18 cellular contexts compared by ENCODE assay signal in the genomic region with DNA sequence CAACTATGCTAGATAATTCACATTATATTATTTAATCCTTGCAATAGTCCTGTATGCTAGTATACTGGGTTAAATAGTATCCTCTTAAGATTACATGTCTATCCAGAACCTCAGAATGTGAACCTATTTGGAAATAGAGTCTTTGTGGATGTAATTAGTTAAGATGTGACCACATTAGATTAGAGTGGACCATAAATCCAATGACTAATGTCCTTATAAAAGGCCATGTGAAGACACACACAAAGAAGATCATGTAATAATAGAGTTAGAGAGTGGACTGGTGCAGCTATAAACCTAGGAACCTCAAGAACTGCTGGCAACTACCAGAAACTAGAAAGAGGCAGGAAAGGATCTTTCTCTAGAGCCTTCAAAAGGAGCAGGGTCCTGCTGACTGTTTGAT.
DNase-seq lines count a peak whose midpoint lies in the region; ATAC-seq, FAIRE-seq and TF ChIP-seq lines count a peak whose summit lies in the region.
"Had no signal": no experiment of that assay in that cellular context is flagged by ENCODE, and none has a peak within 500 bp of the region (broad histone marks: within the 10 kb centered on the region; RNA-seq: fewer than 3 reads in every experiment).

No MANE protein-coding gene starts in this region.

- H3K27me3 ChIP-seq in small intestine (ENCODE audit: control insufficient read depth in 2 of 2, insufficient read depth in 2 of 2, low read length in 2 of 2) (no peaks in the 10 kb centered on the region), gastroesophageal sphincter (no peaks in the 10 kb centered on the region), Peyer's patch (no peaks in the 10 kb centered on the region)
- H3K27me3 ChIP-seq: BLaER1 treated with 17β-estradiol and CSF1 and Interleukin-3, amounts not matched to agents 10 nM and 100 nM had no signal

- peak; percentile 26 for DNase-seq in AG10803 (ENCODE audit: low read depth)
- DNase-seq in M059J (ENCODE audit: low read depth), result peak; percentile 60
- no peak for DNase-seq in left colon
- DNase-seq in small intestine, result peak; percentile 46
- DNase-seq in Peyer's patch, result no peak
- DNase-seq: AML-193; CD4-positive, CD25-positive, alpha-beta regulatory T cell; DMS53; H7 had no signal

- H3K4me1 ChIP-seq in small intestine (ENCODE audit: control insufficient read depth in 2 of 2, insufficient read depth in 1 of 2, low read depth in 1 of 2, low read length in 1 of 2), result no peaks in the 10 kb centered on the region
- peaks cover 0 to 4% (median 0%) of the 10 kb centered on the region in 3 donors for H3K4me1 ChIP-seq in gastroesophageal sphincter
- no peaks in the 10 kb centered on the region for H3K4me1 ChIP-seq in Peyer's patch
- H3K4me1 ChIP-seq: A549 had no signal

- H3K4me3 ChIP-seq in AG10803 (ENCODE audit: low read length), result no peak overlapping the region
- H3K4me3 ChIP-seq in small intestine (ENCODE audit: low read depth in 1 of 2, low read length in 2 of 2), result no peak overlapping the region
- no peak overlapping the region for H3K4me3 ChIP-seq in gastroesophageal sphincter
- no peak overlapping the region for H3K4me3 ChIP-seq in Peyer's patch
- H3K4me3 ChIP-seq: A549; BLaER1 treated with 17β-estradiol and CSF1 and Interleukin-3, amounts not matched to agents 10 nM and 100 nM; GM12878; GM23338 had no signal

- H3K9me3 ChIP-seq in small intestine (ENCODE audit: control insufficient read depth, low read depth) (no peaks in the 10 kb centered on the region), gastroesophageal sphincter (peaks cover 0 to 9% (median 0%) of the 10 kb centered on the region in 3 donors), Peyer's patch (no peaks in the 10 kb centered on the region)
- H3K9me3 ChIP-seq: A549 had no signal

- no peaks in the 10 kb centered on the region for H3K36me3 ChIP-seq in small intestine (ENCODE audit: control insufficient read depth in 2 of 2, insufficient read depth in 2 of 2, low read length in 2 of 2)
- H3K36me3 ChIP-seq in gastroesophageal sphincter, result no peaks in the 10 kb centered on the region
- no peaks in the 10 kb centered on the region for H3K36me3 ChIP-seq in Peyer's patch
- H3K36me3 ChIP-seq: BLaER1 treated with 17β-estradiol and CSF1 and Interleukin-3, amounts not matched to agents 10 nM and 100 nM had no signal

- TF ChIP-seq EP300 in gastroesophageal sphincter (IDR thresholded peaks at IDR 0.05), result no peak

- FAIRE-seq in small intestine (lab: Jason Lieb, UNC), result no peak
- FAIRE-seq: A549, GM12878, GM18507, HepG2, HTR-8/SVneo had no signal

- TF ChIP-seq CTCF in AG10803 (conservative IDR thresholded peaks at IDR 0.05; ENCODE audit: low read length) (no peak), gastroesophageal sphincter (IDR thresholded peaks at IDR 0.05) (no peak), Peyer's patch (IDR thresholded peaks at IDR 0.05) (no peak)

- intact Hi-C loops in left colon (cut with DNase I, micrococcal nuclease), result no loop called here

- no peak for TF ChIP-seq POLR2A in gastroesophageal sphincter (IDR thresholded peaks at IDR 0.05)
- peak in 1 of 2 donors; percentile 26 for TF ChIP-seq POLR2A in Peyer's patch (IDR thresholded peaks at IDR 0.05)

- H3K27ac ChIP-seq in small intestine (ENCODE audit: low read depth in 1 of 2, low read length in 1 of 2) (no peak overlapping the region), gastroesophageal sphincter (no peak overlapping the region), Peyer's patch (peak overlapping the region in 2 of 4 donors; percentile 65 to 78)
- H3K27ac ChIP-seq: A549; BLaER1 treated with 17β-estradiol and CSF1 and Interleukin-3, amounts not matched to agents 10 nM and 100 nM had no signal

- ATAC-seq in left colon (peak; percentile 60), gastroesophageal sphincter (no peak), HG02759 (IDR thresholded peaks at IDR 0.05; ENCODE audit: unreplicated experiment) (no peak)
- ATAC-seq: A549, GM12878, GM23338, HepG2 had no signal

Comparison
In these comparisons a context has a peak if more than half of its experiments do, and no peak if none do; other contexts are left out.
1. DNase-seq: peak in AG10803 (single experiment), M059J (single experiment) and small intestine (single experiment); none in left colon (0 of 2) and Peyer's patch (0 of 3).